Comparison of ENCODE assay signal across 34 cellular contexts in the genomic region with DNA sequence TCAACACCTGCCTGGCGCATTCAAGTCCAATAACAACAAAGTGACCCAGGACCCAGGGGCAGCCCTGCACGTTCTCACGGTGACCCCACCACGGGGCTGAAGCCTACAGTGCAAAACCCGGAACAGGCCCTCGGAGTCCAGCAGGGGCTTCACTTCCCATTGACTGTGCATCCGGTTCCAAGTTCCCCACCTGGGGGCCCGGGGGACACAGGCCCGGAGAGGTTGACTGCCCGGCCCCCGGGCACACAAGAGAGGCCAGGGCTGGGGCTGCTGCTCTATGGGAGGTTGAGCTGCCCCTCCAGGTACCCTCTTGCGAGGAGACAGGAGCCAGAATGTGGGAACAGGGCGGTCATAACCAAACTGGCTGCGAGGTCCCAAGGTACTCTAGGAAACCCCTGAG.
"Had no signal": no experiment of that assay in that cellular context is flagged by ENCODE, and none has a peak within 500 bp of the region (broad histone marks: within the 10 kb centered on the region; RNA-seq: fewer than 3 reads in every experiment).

No MANE protein-coding gene starts in this region.

- DNase-seq: Kasumi-1, MG63, MM.1S, MV-4-11, NCI-H1048, NCI-H1092, NCI-H1092 treated with DMSO at 0.1 percent for 48 hours, NCI-H1105, NCI-H1105 treated with DMSO at 0.1 percent for 48 hours, NCI-H1417, NCI-H1417 treated with DMSO at 0.1 percent for 48 hours, NCI-H1436, NCI-H1436 treated with DMSO at 0.1 percent for 48 hours, NCI-H146, NCI-H1694, NCI-H1694 treated with DMSO at 0.1 percent for 48 hours, NCI-H187, NCI-H187 treated with DMSO at 0.1 percent for 48 hours, NCI-H1930, NCI-H2029, NCI-H2029 treated with DMSO at 0.1 percent for 48 hours, NCI-H2081, NCI-H2081 treated with DMSO at 0.1 percent for 48 hours, NCI-H2107, NCI-H2171, NCI-H2171 treated with DMSO at 0.1 percent for 48 hours, NCI-H2227 treated with DMSO at 0.1 percent for 48 hours, NCI-H226, NCI-H345, NCI-H446, NCI-H446 treated with DMSO at 0.1 percent for 48 hours, NCI-H510A, NCI-H510A treated with DMSO at 0.1 percent for 48 hours, NCI-H524 had no signal

- H3K4me3 ChIP-seq: MG63 had no signal

- H3K9me3 ChIP-seq: MG63 had no signal

- H3K36me3 ChIP-seq: MG63 had no signal
